ENCODE assay signal across 18 cellular contexts in genomic region chr1:156468693-156469345, GRCh38. TPM values are rescaled to one million over a fixed set of nuclear protein-coding genes. Genes with fewer than 3 reads are reported as not detected.
A peak's percentile ranks its signal among the peaks of the same experiment; 100 is the strongest.
DNase-seq lines count a peak whose midpoint lies in the region; ATAC-seq and TF ChIP-seq lines count a peak whose summit lies in the region.
"Had no signal": no experiment of that assay in that cellular context is flagged by ENCODE, and none has a peak within 500 bp of the region (broad histone marks: within the 10 kb centered on the region; RNA-seq: fewer than 3 reads in every experiment).

No MANE protein-coding gene starts in this region.

- DNase-seq in left ventricle myocardium inferior (no peak), right cardiac atrium (no peak), esophagus muscularis mucosa (ENCODE audit: extremely low spot score) (no peak), tibial artery (no peak), spleen (no peak)
- DNase-seq in activated effector memory CD4-positive, alpha-beta T cell treated with Interleukin-2 at 50 U/mL for 16 hours, result no peak
- DNase-seq: activated CD4-positive, alpha-beta T cell treated with anti-CD3 and anti-CD28 coated beads for 4 hours; activated naive CD4-positive, alpha-beta T cell treated with anti-CD3 and anti-CD28 coated beads, Interleukin-2, amount 10 ng/mL, durations not matched to agents 7 days and 5 days; brain microvascular endothelial cell; CD8-positive, alpha-beta T cell; DMS79 treated with DMSO at 0.1 percent for 48 hours; NCI-H1092 treated with DMSO at 0.1 percent for 48 hours; NCI-H2107; NCI-H510A; thyroid gland had no signal

- H3K9me3 ChIP-seq in left ventricle myocardium inferior (replicated peaks), result no peaks in the 10 kb centered on the region
- H3K9me3 ChIP-seq in right cardiac atrium (ENCODE audit: control insufficient read depth, low read length), result no peaks in the 10 kb centered on the region
- no peaks in the 10 kb centered on the region for H3K9me3 ChIP-seq in esophagus muscularis mucosa
- H3K9me3 ChIP-seq in tibial artery, result no peaks in the 10 kb centered on the region
- no peaks in the 10 kb centered on the region for H3K9me3 ChIP-seq in spleen
- H3K9me3 ChIP-seq: thyroid gland had no signal

- TF ChIP-seq POLR2A in esophagus muscularis mucosa (IDR thresholded peaks at IDR 0.05; ENCODE audit: low read depth) (no peak), spleen (IDR thresholded peaks at IDR 0.05) (no peak)

- no peaks in the 10 kb centered on the region for H3K27me3 ChIP-seq in left ventricle myocardium inferior (ENCODE audit: low read depth)
- no peaks in the 10 kb centered on the region for H3K27me3 ChIP-seq in right cardiac atrium (ENCODE audit: control insufficient read depth, insufficient read depth)
- H3K27me3 ChIP-seq in esophagus muscularis mucosa, result no peaks in the 10 kb centered on the region
- no peaks in the 10 kb centered on the region for H3K27me3 ChIP-seq in tibial artery
- H3K27me3 ChIP-seq in spleen (replicated peaks in 1 of 7), result no peaks in the 10 kb centered on the region
- H3K27me3 ChIP-seq: brain microvascular endothelial cell, thyroid gland had no signal

- TF ChIP-seq CTCF in left ventricle myocardium inferior (IDR thresholded peaks at IDR 0.05; ENCODE audit: borderline replicate concordance), result no peak
- TF ChIP-seq CTCF in VCaP (conservative IDR thresholded peaks at IDR 0.05), result no peak
- TF ChIP-seq CTCF in esophagus muscularis mucosa (IDR thresholded peaks at IDR 0.05), result no peak
- TF ChIP-seq CTCF in tibial artery (IDR thresholded peaks at IDR 0.05), result no peak
- TF ChIP-seq CTCF in spleen (IDR thresholded peaks at IDR 0.05 in 8 of 11, conservative IDR thresholded peaks at IDR 0.05 in 3 of 11), result no peak

- no peak for ATAC-seq in right cardiac atrium
- no peak for ATAC-seq in HG02981 (IDR thresholded peaks at IDR 0.05; ENCODE audit: unreplicated experiment)
- ATAC-seq: CD8-positive, alpha-beta T cell had no signal

- H3K36me3 ChIP-seq in left ventricle myocardium inferior (peaks cover 82% of the 10 kb centered on the region), esophagus muscularis mucosa (peaks cover 66 to 91% (median 84%) of the 10 kb centered on the region in 4 donors), tibial artery (peaks cover 66 to 87% (median 75%) of the 10 kb centered on the region in 3 donors), spleen (peaks cover 9 to 100% (median 86%) of the 10 kb centered on the region in 6 donors)

- no peak for TF ChIP-seq EP300 in esophagus muscularis mucosa (IDR thresholded peaks at IDR 0.05)

- intact Hi-C loops in left ventricle myocardium inferior (cut with micrococcal nuclease), result no loop called here
- intact Hi-C loops in right cardiac atrium (cut with DNase I), result no loop called here
- intact Hi-C loops in esophagus muscularis mucosa (cut with DNase I), result no loop called here
- intact Hi-C loops in tibial artery (cut with DNase I; ENCODE audit: low total_unique reads), result no loop called here
- intact Hi-C loops in spleen (cut with DNase I; ENCODE audit: low total_unique reads), result no loop called here

- H3K27ac ChIP-seq in left ventricle myocardium inferior (replicated peaks), result peak overlapping the region; percentile 75
- no peak overlapping the region for H3K27ac ChIP-seq in right cardiac atrium (ENCODE audit: low read length)
- H3K27ac ChIP-seq in VCaP, result peak overlapping the region; percentile 98; the same call in 1 of the 2 replicates
- H3K27ac ChIP-seq in esophagus muscularis mucosa (replicated peaks in 1 of 4), result peak overlapping the region; percentile 29 to 100 (median 89)
- H3K27ac ChIP-seq in tibial artery, result peak overlapping the region; percentile 91 to 94
- no peak overlapping the region for H3K27ac ChIP-seq in spleen
- H3K27ac ChIP-seq: brain microvascular endothelial cell, KMS-11, thyroid gland had no signal

- H3K4me3 ChIP-seq in left ventricle myocardium inferior, result no peak overlapping the region
- no peak overlapping the region for H3K4me3 ChIP-seq in right cardiac atrium (ENCODE audit: low read length)
- no peak overlapping the region for H3K4me3 ChIP-seq in esophagus muscularis mucosa
- H3K4me3 ChIP-seq in tibial artery, result no peak overlapping the region
- H3K4me3 ChIP-seq in spleen, result no peak overlapping the region
- H3K4me3 ChIP-seq: thyroid gland had no signal

- H3K4me1 ChIP-seq in left ventricle myocardium inferior (peaks cover 100% of the 10 kb centered on the region), right cardiac atrium (ENCODE audit: control insufficient read depth, insufficient read depth, low read length) (peaks cover 24% of the 10 kb centered on the region), esophagus muscularis mucosa (peaks cover 78 to 88% (median 84%) of the 10 kb centered on the region in 4 donors), tibial artery (peaks cover 5 to 100% (median 87%) of the 10 kb centered on the region in 4 donors), spleen (peaks cover 0 to 30% (median 8%) of the 10 kb centered on the region in 6 donors)

- 85% methylated on average over 6 of the region's 6 CpGs for WGBS in right cardiac atrium
- WGBS in esophagus muscularis mucosa, result 85% methylated on average over 4 of the region's 6 CpGs
- 87 to 93% (median 90%) methylated on average over 6 of the region's 6 CpGs for WGBS in spleen, 5 donors

RNA-seq across cellular contexts. Expression of gene MEF2D, which starts 31.8 kb away (rescaled TPM):
- total RNA-seq in left ventricle myocardium inferior (96.8 TPM), right cardiac atrium (10 to 100 TPM; 81.5 to 99.2 (median 89.6) TPM), esophagus muscularis mucosa (100 to 1,000 TPM in 3 of 4 donors, 10 to 100 TPM in 1; 78.0 to 138 (median 115) TPM), spleen (100 to 1,000 TPM in 1 of 7 donors, 10 to 100 TPM in 6; 56.0 to 103 (median 71.4) TPM)
- polyA plus RNA-seq in right cardiac atrium (53.0 TPM), spleen (10 to 100 TPM in 1 of 3 donors, 1 to 10 TPM in 2; 7.4 to 22.5 (median 7.6) TPM)

Comparison
In these comparisons a context has a peak if more than half of its experiments do, and no peak if none do; other contexts are left out.
1. H3K27ac ChIP-seq: peak in left ventricle myocardium inferior (single experiment), VCaP (single experiment), esophagus muscularis mucosa (4 of 4) and tibial artery (2 of 2); none in right cardiac atrium (single experiment) and spleen (0 of 8).